In the genomic region with DNA sequence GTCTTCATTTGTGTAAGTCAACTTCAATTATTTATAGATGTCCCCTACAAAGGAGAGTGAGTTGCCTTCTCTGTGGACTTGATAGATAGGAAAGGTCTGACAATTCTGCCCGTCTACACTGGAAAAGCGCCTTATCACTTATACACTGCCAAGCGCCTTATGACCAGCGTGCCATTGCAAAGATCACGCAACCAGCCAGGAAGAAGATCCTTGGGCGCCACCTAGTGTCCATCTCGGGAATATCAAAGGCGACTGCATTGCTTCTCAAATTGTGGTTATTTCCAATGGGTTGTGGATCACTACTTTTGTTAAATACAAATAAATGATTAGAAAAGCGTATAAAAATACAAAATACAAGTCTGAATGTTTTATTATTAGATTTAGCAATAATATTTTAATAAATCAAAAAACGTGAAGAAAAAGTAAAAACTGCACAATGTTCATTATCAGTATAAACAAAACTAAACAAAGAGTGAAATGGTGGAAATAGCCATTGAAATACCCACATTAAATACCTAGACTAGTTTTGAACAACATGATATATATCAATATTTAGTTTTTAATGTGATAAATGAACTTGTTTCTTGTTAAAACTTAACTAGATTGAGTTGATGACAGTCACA, we compare ENCODE assay signal across 8 cellular contexts. TPM values are rescaled to one million over a fixed set of nuclear protein-coding genes. Genes with fewer than 3 reads are reported as not detected.
DNase-seq lines count a peak whose midpoint lies in the region; ATAC-seq and TF ChIP-seq lines count a peak whose summit lies in the region.

No MANE protein-coding gene starts in this region.

- H3K4me1 ChIP-seq in CD4-positive, CD25-positive, alpha-beta regulatory T cell (ENCODE audit: control insufficient read depth, insufficient read depth, low read length, poor library complexity, severe bottlenecking), result peaks cover 4% of the 10 kb centered on the region
- H3K4me1 ChIP-seq in OCI-LY7 (ENCODE audit: insufficient read depth, low read length, poor library complexity, severe bottlenecking), result no peaks in the 10 kb centered on the region
- peaks cover 0 to 5% (median 0%) of the 10 kb centered on the region in 3 donors for H3K4me1 ChIP-seq in esophagus squamous epithelium

- H2AFZ ChIP-seq in OCI-LY7 (ENCODE audit: low read length), result no peak overlapping the region

- TF ChIP-seq CTCF in OCI-LY7 (conservative IDR thresholded peaks at IDR 0.05; ENCODE audit: low read length) (peak; percentile 99), esophagus squamous epithelium (IDR thresholded peaks at IDR 0.05) (peak; percentile 74 to 93 (median 91))

- H3K27ac Mint-ChIP-seq in CD4-positive, CD25-positive, alpha-beta regulatory T cell, result no peak overlapping the region
- H3K27ac Mint-ChIP-seq in natural killer cell treated with Interleukin-12 subunit alpha and Interleukin-12 subunit beta and Interleukin-15 and Interleukin-18, amount 100 ng/mL, for 72 hours, result no peak overlapping the region

- H3K27me3 ChIP-seq in CD4-positive, CD25-positive, alpha-beta regulatory T cell (ENCODE audit: control insufficient read depth, insufficient read depth, low read length), result no peaks in the 10 kb centered on the region
- H3K27me3 ChIP-seq in esophagus squamous epithelium, result no peaks in the 10 kb centered on the region

- CTCF ChIA-PET in OCI-LY7 (lab: Charles Lee; ENCODE audit: unreplicated experiment), result no interaction called here

- H3K27me3 Mint-ChIP-seq in CD4-positive, CD25-positive, alpha-beta regulatory T cell, result no peaks in the 10 kb centered on the region
- H3K27me3 Mint-ChIP-seq in natural killer cell treated with Interleukin-12 subunit alpha and Interleukin-12 subunit beta and Interleukin-15 and Interleukin-18, amount 100 ng/mL, for 72 hours, result no peaks in the 10 kb centered on the region

- no TSS peak for BruUV-seq in OCI-LY7 (replicated peaks; lab: Mats Ljungman, UMichigan)

- intact Hi-C loops in OCI-LY7 (cut with micrococcal nuclease; ENCODE audit: unreplicated experiment) (loop anchor here (1.0 to 10.0 kb wide), 5 partner anchors 124 to 788 kb away; no protein-coding TSS in a partner anchor), esophagus squamous epithelium (cut with DNase I) (no loop called here)

- 3 to 4% methylated on average over 9 to 10 of the region's 10 CpGs for WGBS in esophagus squamous epithelium, 2 donors

- no peaks in the 10 kb centered on the region for H3K79me2 ChIP-seq in OCI-LY7 (ENCODE audit: insufficient read depth, low read depth, low read length)

- peaks cover 12 to 17% (median 14%) of the 10 kb centered on the region in 4 donors for H3K4me1 Mint-ChIP-seq in CD4-positive, CD25-positive, alpha-beta regulatory T cell
- H3K4me1 Mint-ChIP-seq in natural killer cell treated with Interleukin-12 subunit alpha and Interleukin-12 subunit beta and Interleukin-15 and Interleukin-18, amount 100 ng/mL, for 72 hours (ENCODE audit: low read depth in 2 of 2), result peaks cover 7 to 11% of the 10 kb centered on the region in 2 donors

- ATAC-seq in CD4-positive, CD25-positive, alpha-beta regulatory T cell (ENCODE audit: low read depth in 2 of 2), result peak; percentile 78 to 79
- ATAC-seq in GM19455 (IDR thresholded peaks at IDR 0.05; ENCODE audit: unreplicated experiment), result peak; percentile 65
- peak; percentile 79 to 81 for ATAC-seq in natural killer cell treated with Interleukin-12 subunit alpha and Interleukin-12 subunit beta and Interleukin-15 and Interleukin-18, amount 100 ng/mL, for 72 hours

- no peak overlapping the region for H3K4me3 Mint-ChIP-seq in CD4-positive, CD25-positive, alpha-beta regulatory T cell
- no peak overlapping the region for H3K4me3 Mint-ChIP-seq in natural killer cell treated with Interleukin-12 subunit alpha and Interleukin-12 subunit beta and Interleukin-15 and Interleukin-18, amount 100 ng/mL, for 72 hours

- H3K36me3 ChIP-seq in CD4-positive, CD25-positive, alpha-beta regulatory T cell (ENCODE audit: control insufficient read depth, insufficient read depth, low read length), result peaks cover under 1% of the 10 kb centered on the region
- H3K36me3 ChIP-seq in OCI-LY7 (ENCODE audit: insufficient read depth, low read length) (no peaks in the 10 kb centered on the region), esophagus squamous epithelium (no peaks in the 10 kb centered on the region)

- H3K36me3 Mint-ChIP-seq in CD4-positive, CD25-positive, alpha-beta regulatory T cell, result peaks cover 4% of the 10 kb centered on the region
- no peaks in the 10 kb centered on the region for H3K36me3 Mint-ChIP-seq in natural killer cell treated with Interleukin-12 subunit alpha and Interleukin-12 subunit beta and Interleukin-15 and Interleukin-18, amount 100 ng/mL, for 72 hours

- POLR2A ChIA-PET in OCI-LY7 (lab: Charles Lee), result no interaction called here

- no peak overlapping the region for H3K4me3 ChIP-seq in CD4-positive, CD25-positive, alpha-beta regulatory T cell (ENCODE audit: low read depth, low read length)
- H3K4me3 ChIP-seq in OCI-LY7 (ENCODE audit: low read depth, low read length, poor library complexity, severe bottlenecking) (no peak overlapping the region), esophagus squamous epithelium (no peak overlapping the region)

- no peaks in the 10 kb centered on the region for H3K9me3 Mint-ChIP-seq in CD4-positive, CD25-positive, alpha-beta regulatory T cell
- no peaks in the 10 kb centered on the region for H3K9me3 Mint-ChIP-seq in natural killer cell treated with Interleukin-12 subunit alpha and Interleukin-12 subunit beta and Interleukin-15 and Interleukin-18, amount 100 ng/mL, for 72 hours

- H3K27ac ChIP-seq in CD4-positive, CD25-positive, alpha-beta regulatory T cell (ENCODE audit: insufficient read depth, low read length, poor library complexity, severe bottlenecking), result no peak overlapping the region
- H3K27ac ChIP-seq in OCI-LY7 (ENCODE audit: low read depth, low read length, poor library complexity, severe bottlenecking) (no peak overlapping the region), esophagus squamous epithelium (no peak overlapping the region)

- no peaks in the 10 kb centered on the region for H3K9me2 ChIP-seq in OCI-LY7 (ENCODE audit: insufficient read depth, low read length)

- TF ChIP-seq POLR2A in esophagus squamous epithelium (IDR thresholded peaks at IDR 0.05), result no peak

- no peaks in the 10 kb centered on the region for H3K9me3 ChIP-seq in CD4-positive, CD25-positive, alpha-beta regulatory T cell (ENCODE audit: control insufficient read depth in 2 of 2, low read length in 2 of 2)
- H3K9me3 ChIP-seq in OCI-LY7 (ENCODE audit: low read length), result no peaks in the 10 kb centered on the region
- no peaks in the 10 kb centered on the region for H3K9me3 ChIP-seq in esophagus squamous epithelium

- TF ChIP-seq EP300 in Ishikawa (IDR thresholded peaks at IDR 0.05; ENCODE audit: borderline replicate concordance), result no peak

- H3K4me2 ChIP-seq in OCI-LY7 (ENCODE audit: low read length), result no peak overlapping the region

- peak; percentile 92 for TF ChIP-seq RAD21 in Ishikawa (IDR thresholded peaks at IDR 0.05; ENCODE audit: low read depth)

- DNase-seq in CD4-positive, CD25-positive, alpha-beta regulatory T cell, result peak; percentile 67 to 83 (median 78)
- peak; percentile 71 for DNase-seq in OCI-LY7 (ENCODE audit: low spot score)
- DNase-seq in activated T-cell treated with anti-CD3 and anti-CD28 coated beads for 4 hours, result peak; percentile 87
- DNase-seq in esophagus squamous epithelium (lab: John Stamatoyannopoulos, UW), result peak; percentile 24
- peak; percentile 78 for DNase-seq in natural killer cell treated with Interleukin-12 subunit alpha and Interleukin-12 subunit beta and Interleukin-15 and Interleukin-18, amount 100 ng/mL, for 72 hours (ENCODE audit: low spot score)
- DNase-seq in stimulated activated naive CD4-positive, alpha-beta T cell (lab: John Stamatoyannopoulos, UW), result peak; percentile 47 to 84 (median 72)

- H4K20me1 ChIP-seq in OCI-LY7 (ENCODE audit: insufficient read depth, low read length), result no peaks in the 10 kb centered on the region

TF ChIP-seq in Ishikawa, 13 proteins besides CTCF, POLR2A, EP300 and RAD21:
- peak; percentile 29; the same call in 1 of the 2 replicates for TF ChIP-seq YY1 (IDR thresholded peaks at IDR 0.05; ENCODE audit: low read depth)
- peak; percentile 35; the same call in 1 of the 2 replicates for TF ChIP-seq CEBPB (IDR thresholded peaks at IDR 0.05)
- TF ChIP-seq NFIC (IDR thresholded peaks at IDR 0.05), result no peak
- no peak for TF ChIP-seq EGR1 (IDR thresholded peaks at IDR 0.05)
TF ChIP-seq in Ishikawa: peak in this region for 2.

RNA-seq across cellular contexts. Expression of a gene that starts 27.8 kb away (rescaled TPM):
- 379 TPM for total RNA-seq in CD4-positive, CD25-positive, alpha-beta regulatory T cell
- 100 to 1,000 TPM; 566 to 848 (median 647) TPM for polyA plus RNA-seq in CD4-positive, CD25-positive, alpha-beta regulatory T cell
- 40.3 and 56.9 TPM in 2 replicates for total RNA-seq in OCI-LY7 (2014; rRNA removed; shearing (Covaris generic))
- total RNA-seq in OCI-LY7 (2022) (69.2 and 82.2 TPM in 2 replicates), esophagus squamous epithelium (100 to 1,000 TPM in 3 of 4 donors, 10 to 100 TPM in 1; 59.6 to 280 (median 134) TPM)
- total RNA-seq in natural killer cell treated with Interleukin-12 subunit alpha and Interleukin-12 subunit beta and Interleukin-15 and Interleukin-18, amount 100 ng/mL, for 72 hours, result 100 to 1,000 TPM; 195 to 273 TPM

Comparison
In these comparisons a context has a peak if more than half of its experiments do, and no peak if none do; other contexts are left out.
1. DNase-seq: peak in every context shown above with its lines; median percentile 87 in activated T-cell treated with anti-CD3 and anti-CD28 coated beads for 4 hours; 78 in CD4-positive, CD25-positive, alpha-beta regulatory T cell; 78 in natural killer cell treated with Interleukin-12 subunit alpha and Interleukin-12 subunit beta and Interleukin-15 and Interleukin-18, amount 100 ng/mL, for 72 hours; 72 in stimulated activated naive CD4-positive, alpha-beta T cell; 71 in OCI-LY7; 24 in esophagus squamous epithelium.